Comparison of ENCODE assay signal across 8 cellular contexts in genomic region chr4:102878349-102878748, GRCh38. TPM values are rescaled to one million over a fixed set of nuclear protein-coding genes. Genes with fewer than 3 reads are reported as not detected.
DNase-seq lines count a peak whose midpoint lies in the region; ATAC-seq and TF ChIP-seq lines count a peak whose summit lies in the region.
"Not testable (repeated sequence)": the region's sequence is repeated elsewhere in the genome, so short reads cannot be mapped to it uniquely, and the experiment has no call there.

No MANE protein-coding gene starts in this region.

- intact Hi-C loops in Caco-2 (cut with micrococcal nuclease; ENCODE audit: unreplicated experiment); Right ventricle myocardium superior (cut with DNase I); lower lobe of right lung (cut with DNase I): not testable (repeated sequence)
- intact Hi-C loops in ascending aorta (cut with DNase I): loop anchor here (10.0 kb wide), 1 partner anchor 216 kb away; the partner anchor contains the start of gene BDH2

- not testable (repeated sequence) for H3K9ac ChIP-seq in endodermal cell (ENCODE audit: extremely low read depth, low read length, poor library complexity, severe bottlenecking)

- peak overlapping the region; percentile 29 for H3K4me3 Mint-ChIP-seq in Caco-2 (ENCODE audit: unreplicated experiment)
- H3K4me3 Mint-ChIP-seq in endodermal cell: not testable (repeated sequence)

- H3K27ac ChIP-seq in ascending aorta; endodermal cell (ENCODE audit: low read depth, low read length); lower lobe of right lung: not testable (repeated sequence)
- H3K27ac ChIP-seq in upper lobe of left lung: peak overlapping the region in 3 of 4 donors; percentile 25 to 62 (median 44)

- H3K36me3 ChIP-seq in Caco-2 (ENCODE audit: control insufficient read depth, insufficient read depth, low read length); ascending aorta; lower lobe of right lung: not testable (repeated sequence)
- H3K36me3 ChIP-seq in endodermal cell (ENCODE audit: control insufficient read depth, insufficient read depth, low read length): peaks cover 43% of the 10 kb centered on the region
- H3K36me3 ChIP-seq in upper lobe of left lung: peaks cover 0 to 15% (median 0%) of the 10 kb centered on the region in 4 donors

- H3K9me3 ChIP-seq in Caco-2 (peaks cover 15% of the 10 kb centered on the region), endodermal cell (ENCODE audit: control insufficient read depth, low read length) (peaks cover 56% of the 10 kb centered on the region)
- H3K9me3 ChIP-seq in ascending aorta, lower lobe of right lung, upper lobe of left lung: not testable (repeated sequence)

- not testable (repeated sequence) for H3K27me3 Mint-ChIP-seq in Caco-2 (ENCODE audit: insufficient read depth, unreplicated experiment); endodermal cell (ENCODE audit: insufficient read depth)

- ATAC-seq in Right ventricle myocardium superior (ENCODE audit: poor library complexity) (peak; percentile 61), lower lobe of right lung (peak; percentile 52 to 61), upper lobe of left lung (ENCODE audit: low FRiP score in 2 of 2) (peak in 1 of 2 donors; percentile 73)

- H3K36me3 Mint-ChIP-seq in Caco-2 (ENCODE audit: insufficient read depth, unreplicated experiment) (peaks cover 50% of the 10 kb centered on the region), endodermal cell (ENCODE audit: low read depth) (peaks cover 66% of the 10 kb centered on the region)

- not testable (repeated sequence) for H3K27ac Mint-ChIP-seq in Caco-2 (ENCODE audit: unreplicated experiment); endodermal cell

- TF ChIP-seq POLR2A in upper lobe of left lung (IDR thresholded peaks at IDR 0.05): peak in 1 of 4 donors; percentile 33

- not testable (repeated sequence) for TF ChIP-seq CTCF in Caco-2 (IDR thresholded peaks at IDR 0.05; ENCODE audit: insufficient read depth in 1 of 2, low read depth in 1 of 2, low read length in 1 of 2, severe bottlenecking in 1 of 2, unreplicated experiment in 1 of 2); ascending aorta (IDR thresholded peaks at IDR 0.05); endodermal cell (conservative IDR thresholded peaks at IDR 0.05); lower lobe of right lung (IDR thresholded peaks at IDR 0.05); upper lobe of left lung (IDR thresholded peaks at IDR 0.05)

- not testable (repeated sequence) for H3K4me3 ChIP-seq in Caco-2 (ENCODE audit: low read depth, low read length); ascending aorta; lower lobe of right lung; upper lobe of left lung
- peak overlapping the region; percentile 62 for H3K4me3 ChIP-seq in endodermal cell (ENCODE audit: low read length)

- H3K4me1 ChIP-seq in Caco-2; ascending aorta; endodermal cell (ENCODE audit: control insufficient read depth, insufficient read depth, low read length); lower lobe of right lung; upper lobe of left lung: not testable (repeated sequence)

- DNase-seq in Caco-2, endodermal cell, Right ventricle myocardium superior, lower lobe of right lung: not testable (repeated sequence)
- DNase-seq in NOMO-1 treated with dmso at 0.1 percent for 144 hours (lab: John Stamatoyannopoulos, UW; ENCODE audit: unreplicated experiment) (peak; percentile 7), ascending aorta (ENCODE audit: low spot score in 2 of 2) (peak; percentile 21 to 74), renal cortical epithelial cell (ENCODE audit: low read depth) (peak; percentile 68), upper lobe of left lung (peak in 1 of 2 donors; percentile 41)

- H3K27me3 ChIP-seq in Caco-2 (replicated peaks; ENCODE audit: control insufficient read depth, insufficient read depth, low read length); ascending aorta; endodermal cell (ENCODE audit: control insufficient read depth, insufficient read depth, low read length, poor library complexity, severe bottlenecking); lower lobe of right lung (ENCODE audit: low read depth); upper lobe of left lung: not testable (repeated sequence)

- not testable (repeated sequence) for H3K4me1 Mint-ChIP-seq in Caco-2 (ENCODE audit: low read depth, unreplicated experiment); endodermal cell

- peak in 1 of 4 donors; percentile 58 for TF ChIP-seq EP300 in upper lobe of left lung (IDR thresholded peaks at IDR 0.05)

- CTCF ChIA-PET in Caco-2 (lab: Charles Lee): not testable (repeated sequence)

- POLR2A ChIA-PET in Caco-2 (lab: Charles Lee): not testable (repeated sequence)

- H3K9me3 Mint-ChIP-seq in Caco-2 (ENCODE audit: unreplicated experiment): not testable (repeated sequence)
- peaks cover 48% of the 10 kb centered on the region for H3K9me3 Mint-ChIP-seq in endodermal cell

- not testable (repeated sequence) for BruUV-seq in Caco-2 (replicated peaks; lab: Mats Ljungman, UMichigan)

- WGBS in endodermal cell (ENCODE audit: insufficient coverage in 1 of 2, insufficient read length in 1 of 2), 2 experiments: 62 to 65% methylated on average over 3 to 4 of the region's 4 CpGs
- WGBS in upper lobe of left lung, 2 donors: 53 to 70% methylated on average over 4 of the region's 4 CpGs

RNA-seq across cellular contexts. Expression of gene CISD2, which starts 9.6 kb away (rescaled TPM):
- total RNA-seq in Caco-2 (2022) (54.0 and 58.6 TPM in 2 replicates), ascending aorta (10.4 TPM), endodermal cell (10 to 100 TPM; 36.9 to 38.5 TPM), Right ventricle myocardium superior (14.1 TPM), lower lobe of right lung (28.5 TPM), renal cortical epithelial cell (32.8 and 38.6 TPM in 2 replicates), upper lobe of left lung (10 to 100 TPM in 4 of 6 donors, 1 to 10 TPM in 2; 1.3 to 30.3 (median 18.3) TPM)
- 50.0 TPM for polyA plus RNA-seq in endodermal cell (2013, experiment 1 of 2)
- 54.6 TPM for polyA plus RNA-seq in endodermal cell (2013, experiment 2 of 2)

RNA-seq across cellular contexts. Expression of gene UBE2D3, which starts 51.0 kb away (rescaled TPM):
- total RNA-seq in Caco-2 (2022): 294 and 305 TPM in 2 replicates
- 379 TPM for total RNA-seq in ascending aorta
- total RNA-seq in endodermal cell: 100 to 1,000 TPM; 283 to 310 TPM
- 349 TPM for polyA plus RNA-seq in endodermal cell (2013, experiment 1 of 2)
- polyA plus RNA-seq in endodermal cell (2013, experiment 2 of 2): 290 TPM
- total RNA-seq in Right ventricle myocardium superior: 262 TPM
- total RNA-seq in lower lobe of right lung: 289 TPM
- 231 and 257 TPM in 2 replicates for total RNA-seq in renal cortical epithelial cell
- total RNA-seq in upper lobe of left lung: 100 to 1,000 TPM; 215 to 376 (median 317) TPM
